ENCODE assay signal across 8 cellular contexts in the genomic region with DNA sequence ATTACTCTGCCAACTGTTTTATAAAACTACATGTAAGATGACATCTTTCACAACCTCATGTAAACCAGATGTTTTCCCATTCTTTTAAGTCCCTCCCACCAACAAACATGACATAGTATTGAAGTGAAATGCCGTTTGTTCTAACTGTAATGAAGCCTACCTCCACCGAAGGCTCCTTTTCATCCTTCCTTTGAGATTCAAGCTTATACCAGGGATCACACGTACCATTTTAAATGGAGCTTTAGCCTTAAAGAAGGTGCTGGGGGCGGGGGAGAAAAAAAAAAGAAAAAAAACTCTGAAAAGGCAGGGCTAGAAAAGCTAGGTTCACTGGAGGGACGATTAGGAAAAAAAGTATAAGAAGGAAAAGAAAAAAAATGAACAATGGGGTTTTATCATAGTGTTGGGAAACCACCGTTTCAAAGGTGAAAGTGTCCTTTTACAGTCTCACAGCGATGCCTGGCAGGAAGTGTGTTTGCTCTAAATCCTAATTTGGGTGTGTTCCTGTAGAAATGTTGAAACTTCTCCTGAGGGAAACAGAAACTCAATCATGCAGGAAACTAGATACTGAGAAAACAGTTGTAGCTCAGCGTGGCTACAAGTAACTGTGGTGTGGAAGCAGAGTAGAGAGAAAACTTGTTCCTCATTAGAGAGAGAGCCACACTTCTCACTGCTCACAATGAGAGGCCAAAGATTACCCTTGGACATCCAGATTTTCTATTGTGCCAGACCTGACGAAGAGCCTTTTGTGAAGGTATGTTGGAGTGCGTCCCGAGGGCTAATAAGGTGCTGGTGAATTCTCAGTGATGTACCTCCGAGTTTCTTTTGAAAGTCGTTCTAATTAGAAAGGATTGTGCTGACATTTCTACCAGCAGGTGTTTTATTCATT. TPM values are rescaled to one million over a fixed set of nuclear protein-coding genes. Genes with fewer than 3 reads are reported as not detected.
DNase-seq lines count a peak whose midpoint lies in the region; FAIRE-seq and TF ChIP-seq lines count a peak whose summit lies in the region.

No MANE protein-coding gene starts in this region.

- H3K27ac ChIP-seq in effector memory CD4-positive, alpha-beta T cell (ENCODE audit: insufficient read depth, low read length, poor library complexity, severe bottlenecking), result peak overlapping the region; percentile 42
- H3K27ac ChIP-seq in thymus (ENCODE audit: low read depth), result peak overlapping the region; percentile 72

- no peaks in the 10 kb centered on the region for H3K9me3 ChIP-seq in effector memory CD4-positive, alpha-beta T cell (ENCODE audit: control insufficient read depth, low read length)
- no peaks in the 10 kb centered on the region for H3K9me3 ChIP-seq in thymus (ENCODE audit: control insufficient read depth)

- DNase-seq in H54 (ENCODE audit: insufficient read length, low spot score), result no peak
- peak; percentile 88 to 92 for DNase-seq in Kasumi-1 (lab: John Stamatoyannopoulos, UW)
- DNase-seq in UCSD-AML1 (lab: John Stamatoyannopoulos, UW; ENCODE audit: unreplicated experiment), result peak; percentile 50
- peak; percentile 21 to 35 (median 27) for DNase-seq in effector memory CD4-positive, alpha-beta T cell
- peak; percentile 76 for DNase-seq in myocyte (ENCODE audit: low read depth)
- no peak for DNase-seq in effector CD8-positive, alpha-beta T cell (lab: John Stamatoyannopoulos, UW)

- no peaks in the 10 kb centered on the region for H3K27me3 ChIP-seq in effector memory CD4-positive, alpha-beta T cell (replicated peaks; ENCODE audit: control insufficient read depth, insufficient read depth, low read length, poor library complexity, severe bottlenecking)
- H3K27me3 ChIP-seq in thymus (ENCODE audit: control insufficient read depth, insufficient read depth), result no peaks in the 10 kb centered on the region

- peaks cover 48% of the 10 kb centered on the region for H3K36me3 ChIP-seq in effector memory CD4-positive, alpha-beta T cell (ENCODE audit: control insufficient read depth, insufficient read depth, low read length)
- H3K36me3 ChIP-seq in thymus (ENCODE audit: control insufficient read depth, insufficient read depth), result peaks cover 3% of the 10 kb centered on the region

- TF ChIP-seq POLR2A in GM15510 (IDR thresholded peaks at IDR 0.05; ENCODE audit: borderline replicate concordance, extremely low read depth, insufficient read length) (peak; percentile 35), H54 (IDR thresholded peaks at IDR 0.05; ENCODE audit: low read depth, low read length) (no peak)

- WGBS in thymus, result 7% methylated on average over 13 of the region's 13 CpGs

- FAIRE-seq in H54 (lab: Jason Lieb, UNC), result peak; percentile 78

- H3K4me3 ChIP-seq in effector memory CD4-positive, alpha-beta T cell (ENCODE audit: insufficient read depth, low read depth, low read length, poor library complexity, severe bottlenecking), result no peak overlapping the region
- H3K4me3 ChIP-seq in thymus (ENCODE audit: low read length), result peak overlapping the region; percentile 32

- peaks cover 14% of the 10 kb centered on the region for H3K4me1 ChIP-seq in effector memory CD4-positive, alpha-beta T cell (ENCODE audit: control insufficient read depth, insufficient read depth, low read length, poor library complexity, severe bottlenecking)
- peaks cover 5% of the 10 kb centered on the region for H3K4me1 ChIP-seq in thymus (ENCODE audit: control insufficient read depth, insufficient read depth, low read length)

RNA-seq across cellular contexts. Expression of a gene that starts 37.6 kb away (rescaled TPM):
- 47.3 and 48.9 TPM in 2 replicates for total RNA-seq in myocyte
- 17.5 TPM for polyA plus RNA-seq in myocyte (2012)
- polyA plus RNA-seq in thymus, result 8.6 TPM

Comparison
In these comparisons a context has a peak if more than half of its experiments do, and no peak if none do; other contexts are left out.
1. DNase-seq: peak in Kasumi-1 (2 of 2), UCSD-AML1 (single experiment), effector memory CD4-positive, alpha-beta T cell (3 of 3) and myocyte (single experiment); none in H54 (single experiment) and effector CD8-positive, alpha-beta T cell (single experiment).